Comparison of ENCODE assay signal across 10 cellular contexts in the genomic region with DNA sequence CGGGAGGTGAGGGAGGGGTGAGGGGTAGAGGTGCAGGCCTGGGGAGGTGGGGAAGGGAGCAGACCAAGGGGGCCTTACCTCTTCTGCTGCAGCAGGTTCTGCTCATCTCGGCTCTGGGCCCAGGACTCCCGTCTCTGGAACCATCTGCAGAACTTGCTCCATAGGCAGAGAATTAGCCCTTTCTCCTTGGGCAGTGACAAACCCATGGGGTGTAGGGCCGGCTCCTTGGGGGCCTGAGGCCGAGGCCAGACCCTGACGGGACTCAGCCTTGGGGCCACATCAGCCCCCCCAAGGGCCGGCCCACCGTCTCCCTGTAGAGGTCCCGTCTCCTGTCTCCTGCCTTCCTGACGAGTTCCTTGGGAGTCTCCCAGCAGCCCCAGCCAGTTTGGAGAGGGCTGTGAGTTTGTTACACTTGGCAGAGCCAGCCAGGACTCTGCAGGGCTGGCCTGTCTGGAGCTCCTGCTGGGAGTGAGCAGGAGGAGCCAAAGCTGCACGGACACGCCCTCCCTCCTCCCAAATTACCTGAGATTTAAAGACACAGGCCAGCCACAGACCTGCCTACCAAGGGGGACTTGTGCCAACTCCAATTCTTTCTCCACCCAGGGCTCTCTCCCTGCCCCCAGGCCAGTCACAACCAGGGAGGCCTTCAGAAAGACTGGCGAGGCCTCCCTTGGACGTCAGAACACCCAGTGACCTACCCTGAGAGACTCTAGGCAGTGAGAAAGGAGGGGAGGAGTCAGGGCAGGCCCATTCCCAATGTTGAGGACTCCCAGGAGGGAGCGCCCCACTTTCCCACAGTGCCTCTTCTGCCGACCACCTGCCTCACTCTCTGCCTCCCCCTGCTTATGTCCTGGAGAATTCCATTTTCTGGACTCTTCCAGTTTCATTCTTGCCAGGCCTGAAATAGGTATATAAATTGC. TPM values are rescaled to one million over a fixed set of nuclear protein-coding genes. Genes with fewer than 3 reads are reported as not detected.
DNase-seq lines count a peak whose midpoint lies in the region; ATAC-seq and TF ChIP-seq lines count a peak whose summit lies in the region.
"Had no signal": no experiment of that assay in that cellular context is flagged by ENCODE, and none has a peak within 500 bp of the region (broad histone marks: within the 10 kb centered on the region; RNA-seq: fewer than 3 reads in every experiment).

A gene (minus strand): TSS at position 435 of the 920 bp plus-strand sequence.

- H4K91ac ChIP-seq in H9 (ENCODE audit: insufficient read length, low read depth, low read length): no peak within 1 kb of the TSS

- H3K9me3 Mint-ChIP-seq in H9: peaks cover 0 to 4% of the 10 kb centered on the region in 2 experiments; a peak in 2 of 5 replicates
- H3K9me3 Mint-ChIP-seq in activated CD4-positive, alpha-beta memory T cell treated with anti-CD3 and anti-CD28 coated beads, Interleukin-2, amount 10 ng/mL, durations not matched to agents 7 days and 5 days: no peaks in the 10 kb centered on the region

- intact Hi-C loops in posterior vena cava (cut with DNase I): no loop called here

- no peak within 1 kb of the TSS for H3K4me2 ChIP-seq in H9 (ENCODE audit: insufficient read depth, insufficient read length, low read length)

- H3T11ph ChIP-seq in H9 (ENCODE audit: low read length): no peak within 1 kb of the TSS

- TF ChIP-seq CTCF in H9 (conservative IDR thresholded peaks at IDR 0.05): 0 out of 3 replicates have a peak, but pooled peaks have one; percentile 14
- no peak for TF ChIP-seq CTCF in GM20000 (IDR thresholded peaks at IDR 0.05; ENCODE audit: extremely low read depth, missing control alignments)

- no peaks in the 10 kb centered on the region for H3K9me3 ChIP-seq in H9 (ENCODE audit: control insufficient read depth, low read depth, low read length)

- no peaks in the 10 kb centered on the region for H3K27me3 ChIP-seq in H9 (ENCODE audit: insufficient read depth, low read length)

- no peak within 1 kb of the TSS for H2BK15ac ChIP-seq in H9 (ENCODE audit: low read depth, low read length)

- no peak within 1 kb of the TSS for H4K5ac ChIP-seq in H9 (ENCODE audit: insufficient read length, low read depth, low read length)

- H3K79me2 ChIP-seq in H9 (ENCODE audit: insufficient read depth, low read length): no peaks in the 10 kb centered on the region; the same call in 1 of the 2 replicates

- no peak within 1 kb of the TSS for H3K4ac ChIP-seq in H9 (ENCODE audit: low read depth, low read length)

- H4K8ac ChIP-seq in H9 (replicated peaks; ENCODE audit: insufficient read length, low read depth, low read length): no peak within 1 kb of the TSS

- H2BK20ac ChIP-seq in H9 (ENCODE audit: low read depth, low read length, poor library complexity, severe bottlenecking): no peak within 1 kb of the TSS

- peaks cover 0 to 2% (median 0%) of the 10 kb centered on the region in 3 experiments; a peak in 2 of 7 replicates for H3K36me3 Mint-ChIP-seq in H9 (ENCODE audit: insufficient read depth in 1 of 3, low read depth in 3 of 3)
- H3K36me3 Mint-ChIP-seq in activated CD4-positive, alpha-beta memory T cell treated with anti-CD3 and anti-CD28 coated beads, Interleukin-2, amount 10 ng/mL, durations not matched to agents 7 days and 5 days (ENCODE audit: low read depth): no peaks in the 10 kb centered on the region

- no peak within 1 kb of the TSS; a peak in 1 of 7 replicates for H3K27ac Mint-ChIP-seq in H9
- no peak within 1 kb of the TSS for H3K27ac Mint-ChIP-seq in activated CD4-positive, alpha-beta memory T cell treated with anti-CD3 and anti-CD28 coated beads, Interleukin-2, amount 10 ng/mL, durations not matched to agents 7 days and 5 days

- H3K23ac ChIP-seq in H9 (ENCODE audit: insufficient read length, low read depth, low read length): no peak within 1 kb of the TSS

- no peaks in the 10 kb centered on the region; the same call in 1 of the 2 replicates for H3K4me1 ChIP-seq in H9 (ENCODE audit: insufficient read depth, low read length)

- POLR2A ChIA-PET in activated CD4-positive, alpha-beta memory T cell treated with anti-CD3 and anti-CD28 coated beads, Interleukin-2, amount 10 ng/mL, durations not matched to agents 7 days and 5 days (lab: Charles Lee): no interaction called here

- peaks cover 11% of the 10 kb centered on the region; the same call in 1 of the 2 replicates for H3K27me3 Mint-ChIP-seq in H9 (ENCODE audit: low read depth)
- H3K27me3 Mint-ChIP-seq in activated CD4-positive, alpha-beta memory T cell treated with anti-CD3 and anti-CD28 coated beads, Interleukin-2, amount 10 ng/mL, durations not matched to agents 7 days and 5 days: peaks cover 12% of the 10 kb centered on the region

- H3K4me3 Mint-ChIP-seq in H9: peak within 1 kb of the TSS in 1 of 2 experiments; percentile 45; a peak in 2 of 5 replicates
- no peak within 1 kb of the TSS for H3K4me3 Mint-ChIP-seq in activated CD4-positive, alpha-beta memory T cell treated with anti-CD3 and anti-CD28 coated beads, Interleukin-2, amount 10 ng/mL, durations not matched to agents 7 days and 5 days

- peak within 1 kb of the TSS; percentile 37; the same call in 1 of the 2 replicates for H3K14ac ChIP-seq in H9 (ENCODE audit: insufficient read depth, low read length)

- peaks cover 12 to 17% of the 10 kb centered on the region in 2 experiments for H3K4me1 Mint-ChIP-seq in H9
- H3K4me1 Mint-ChIP-seq in activated CD4-positive, alpha-beta memory T cell treated with anti-CD3 and anti-CD28 coated beads, Interleukin-2, amount 10 ng/mL, durations not matched to agents 7 days and 5 days: no peaks in the 10 kb centered on the region

- H2BK5ac ChIP-seq in H9 (ENCODE audit: insufficient read length, low read length): no peak within 1 kb of the TSS

- no peak within 1 kb of the TSS for H3K27ac ChIP-seq in H9 (ENCODE audit: insufficient read length, low read depth, low read length)

- H4K20me1 ChIP-seq in H9 (ENCODE audit: control insufficient read depth, insufficient read depth, insufficient read length): peaks cover 2% of the 10 kb centered on the region

- peak within 1 kb of the TSS; percentile 5 for H2AFZ ChIP-seq in H9 (ENCODE audit: low read length)

- WGBS in H9 (ENCODE audit: extremely low coverage, insufficient read length, low lambda C conversion rate): no CpG with 5 or more reads among the region's 16 CpGs

- peak; percentile 83 for DNase-seq in H9
- DNase-seq in SW480 (ENCODE audit: low spot score): peak; percentile 71
- peak; percentile 85 for DNase-seq in iPS-NIHi11 (ENCODE audit: low spot score)
- DNase-seq in posterior vena cava (ENCODE audit: low spot score): peak; percentile 66
- DNase-seq in GM20000 (ENCODE audit: low spot score): no peak
- no peak for DNase-seq in activated CD4-positive, alpha-beta memory T cell treated with anti-CD3 and anti-CD28 coated beads, Interleukin-2, amount 10 ng/mL, durations not matched to agents 7 days and 5 days
- no peak for DNase-seq in activated CD4-positive, alpha-beta T cell treated with anti-CD3 and anti-CD28 coated beads, Interleukin-2, amount 50 U/mL, for 48 hours
- DNase-seq: erythroblast, NCI-H82 had no signal

- no peaks in the 10 kb centered on the region for H3K79me1 ChIP-seq in H9 (ENCODE audit: insufficient read depth, low read depth, low read length, poor library complexity, severe bottlenecking)

- no peak within 1 kb of the TSS for H3K9ac ChIP-seq in H9 (ENCODE audit: extremely low read depth, insufficient read length, low read length)

- H2BK120ac ChIP-seq in H9 (ENCODE audit: low read depth, low read length, poor library complexity, severe bottlenecking): no peak within 1 kb of the TSS

- H3K56ac ChIP-seq in H9 (ENCODE audit: insufficient read length, low read depth, low read length): no peak within 1 kb of the TSS

- H3K23me2 ChIP-seq in H9 (ENCODE audit: insufficient read length, low read depth, low read length, poor library complexity, severe bottlenecking): peaks cover 3% of the 10 kb centered on the region

- H2AK5ac ChIP-seq in H9 (ENCODE audit: insufficient read length, low read length): no peak within 1 kb of the TSS

- no peak for ATAC-seq in HG03159 (IDR thresholded peaks at IDR 0.05; ENCODE audit: unreplicated experiment)

- CTCF ChIA-PET in activated CD4-positive, alpha-beta memory T cell treated with anti-CD3 and anti-CD28 coated beads, Interleukin-2, amount 10 ng/mL, durations not matched to agents 7 days and 5 days (lab: Charles Lee): interaction anchor here (1.4 kb wide), 1 partner anchor 13 kb away, joined by 7 read pairs; no protein-coding TSS in a partner anchor

- H3K18ac ChIP-seq in H9 (ENCODE audit: insufficient read length, low read depth, low read length): no peak within 1 kb of the TSS

- H2BK12ac ChIP-seq in H9 (ENCODE audit: insufficient read length, low read depth, low read length): no peak within 1 kb of the TSS

RNA-seq across cellular contexts. Expression of the gene that starts here (rescaled TPM):
- total RNA-seq in H9 (2021): 0.61 and 0.81 TPM in 2 replicates
- not detected for total RNA-seq in posterior vena cava
- not detected for total RNA-seq in activated CD4-positive, alpha-beta memory T cell treated with anti-CD3 and anti-CD28 coated beads, Interleukin-2, amount 10 ng/mL, durations not matched to agents 7 days and 5 days

Comparison
In these comparisons a context has a peak if more than half of its experiments do, and no peak if none do; other contexts are left out.
1. Peak in DNase-seq in H9; RNA of the gene not detected or under 1 TPM.
2. Peak in DNase-seq in posterior vena cava; RNA of the gene not detected or under 1 TPM.
3. DNase-seq: peak in SW480 (single experiment) and iPS-NIHi11 (single experiment); none in GM20000 (single experiment), activated CD4-positive, alpha-beta memory T cell treated with anti-CD3 and anti-CD28 coated beads, Interleukin-2, amount 10 ng/mL, durations not matched to agents 7 days and 5 days (single experiment) and activated CD4-positive, alpha-beta T cell treated with anti-CD3 and anti-CD28 coated beads, Interleukin-2, amount 50 U/mL, for 48 hours (0 of 2).